In genomic region chr9:137972988-137973470, GRCh38 we compare ENCODE assay signal across 25 cellular contexts.
DNase-seq lines count a peak whose midpoint lies in the region; ATAC-seq and TF ChIP-seq lines count a peak whose summit lies in the region.
"Had no signal": no experiment of that assay in that cellular context is flagged by ENCODE, and none has a peak within 500 bp of the region (broad histone marks: within the 10 kb centered on the region; RNA-seq: fewer than 3 reads in every experiment).

No MANE protein-coding gene starts in this region.

- ATAC-seq in upper lobe of left lung (ENCODE audit: low FRiP score in 2 of 2): no peak
- no peak for ATAC-seq in HG02798 (IDR thresholded peaks at IDR 0.05; ENCODE audit: poor library complexity, unreplicated experiment)
- no peak for ATAC-seq in HG02642 (IDR thresholded peaks at IDR 0.05; ENCODE audit: poor library complexity, unreplicated experiment)
- ATAC-seq: activated CD8-positive, alpha-beta T cell treated with anti-CD3 and anti-CD28 coated beads, Interleukin-2, amount 10 ng/mL, durations not matched to agents 7 days and 5 days; naive thymus-derived CD4-positive, alpha-beta T cell; PC-3 had no signal

- TF ChIP-seq EP300 in upper lobe of left lung (IDR thresholded peaks at IDR 0.05): no peak

- intact Hi-C loops in cardiac septum (cut with DNase I) (no loop called here), left ventricle myocardium inferior (cut with micrococcal nuclease) (no loop called here)

- H3K27me3 ChIP-seq in left ventricle myocardium inferior (ENCODE audit: low read depth): peaks cover 53% of the 10 kb centered on the region
- no peaks in the 10 kb centered on the region for H3K27me3 ChIP-seq in WERI-Rb-1 (ENCODE audit: insufficient read depth, low read depth, severe bottlenecking)
- H3K27me3 ChIP-seq in upper lobe of left lung: no peaks in the 10 kb centered on the region

- H3K4me1 ChIP-seq in left ventricle myocardium inferior (no peaks in the 10 kb centered on the region), upper lobe of left lung (no peaks in the 10 kb centered on the region)

- H3K36me3 Mint-ChIP-seq in nephron progenitor cell (ENCODE audit: low read depth): no peaks in the 10 kb centered on the region
- H3K36me3 Mint-ChIP-seq: activated naive CD8-positive, alpha-beta T cell treated with anti-CD3 and anti-CD28 coated beads, Interleukin-2, amount 10 ng/mL, durations not matched to agents 7 days and 5 days; CD4-positive, alpha-beta memory T cell; naive thymus-derived CD4-positive, alpha-beta T cell had no signal

- H3K9me3 Mint-ChIP-seq in nephron progenitor cell: no peaks in the 10 kb centered on the region
- H3K9me3 Mint-ChIP-seq: activated naive CD8-positive, alpha-beta T cell treated with anti-CD3 and anti-CD28 coated beads, Interleukin-2, amount 10 ng/mL, durations not matched to agents 7 days and 5 days; naive thymus-derived CD4-positive, alpha-beta T cell; stimulated activated naive CD8-positive, alpha-beta T cell treated with anti-CD3 and anti-CD28 coated beads, Interleukin-15, Interleukin-2, amounts not matched to agents 100 ng/mL and 50 ng/mL, for 24 hours had no signal

- peak overlapping the region; percentile 33 for H3K27ac Mint-ChIP-seq in nephron progenitor cell
- H3K27ac Mint-ChIP-seq: activated CD8-positive, alpha-beta T cell treated with anti-CD3 and anti-CD28 coated beads, Interleukin-2, amount 10 ng/mL, durations not matched to agents 7 days and 5 days; activated naive CD8-positive, alpha-beta T cell treated with anti-CD3 and anti-CD28 coated beads, Interleukin-2, amount 10 ng/mL, durations not matched to agents 7 days and 5 days; naive thymus-derived CD4-positive, alpha-beta T cell; stimulated activated naive CD8-positive, alpha-beta T cell treated with anti-CD3 and anti-CD28 coated beads, Interleukin-15, Interleukin-2, amounts not matched to agents 100 ng/mL and 50 ng/mL, for 24 hours had no signal

- H3K27ac ChIP-seq in left ventricle myocardium inferior (replicated peaks) (no peak overlapping the region), WERI-Rb-1 (no peak overlapping the region), upper lobe of left lung (no peak overlapping the region)
- H3K27ac ChIP-seq: KMS-11, thoracic aorta had no signal

- H3K27me3 Mint-ChIP-seq in nephron progenitor cell (ENCODE audit: low read depth, poor library complexity): no peaks in the 10 kb centered on the region
- H3K27me3 Mint-ChIP-seq: activated naive CD8-positive, alpha-beta T cell treated with anti-CD3 and anti-CD28 coated beads, Interleukin-2, amount 10 ng/mL, durations not matched to agents 7 days and 5 days had no signal

- H3K4me1 Mint-ChIP-seq in nephron progenitor cell: peaks cover 33% of the 10 kb centered on the region
- H3K4me1 Mint-ChIP-seq: activated naive CD8-positive, alpha-beta T cell treated with anti-CD3 and anti-CD28 coated beads, Interleukin-2, amount 10 ng/mL, durations not matched to agents 7 days and 5 days; CD4-positive, alpha-beta memory T cell; naive thymus-derived CD4-positive, alpha-beta T cell had no signal

- H3K4me3 Mint-ChIP-seq in nephron progenitor cell: no peak overlapping the region
- H3K4me3 Mint-ChIP-seq: activated CD8-positive, alpha-beta T cell treated with anti-CD3 and anti-CD28 coated beads, Interleukin-2, amount 10 ng/mL, durations not matched to agents 7 days and 5 days; activated naive CD8-positive, alpha-beta T cell treated with anti-CD3 and anti-CD28 coated beads, Interleukin-2, amount 10 ng/mL, durations not matched to agents 7 days and 5 days; CD4-positive, alpha-beta memory T cell; naive thymus-derived CD4-positive, alpha-beta T cell; stimulated activated naive CD8-positive, alpha-beta T cell treated with anti-CD3 and anti-CD28 coated beads, Interleukin-15, Interleukin-2, amounts not matched to agents 100 ng/mL and 50 ng/mL, for 24 hours had no signal

- no peak overlapping the region for H3K4me3 ChIP-seq in left ventricle myocardium inferior
- no peak overlapping the region for H3K4me3 ChIP-seq in WERI-Rb-1 (ENCODE audit: low read depth, low read length)
- H3K4me3 ChIP-seq in upper lobe of left lung: no peak overlapping the region
- H3K4me3 ChIP-seq: thoracic aorta had no signal

- no peak for TF ChIP-seq CTCF in left ventricle myocardium inferior (IDR thresholded peaks at IDR 0.05; ENCODE audit: borderline replicate concordance)
- TF ChIP-seq CTCF in WERI-Rb-1 (IDR thresholded peaks at IDR 0.05; ENCODE audit: low read depth, low read length): no peak
- TF ChIP-seq CTCF in nephron progenitor cell (IDR thresholded peaks at IDR 0.05): no peak
- TF ChIP-seq CTCF in upper lobe of left lung (IDR thresholded peaks at IDR 0.05): no peak

- H3K36me3 ChIP-seq in left ventricle myocardium inferior (no peaks in the 10 kb centered on the region), WERI-Rb-1 (peaks cover 12% of the 10 kb centered on the region), upper lobe of left lung (no peaks in the 10 kb centered on the region)
- H3K36me3 ChIP-seq: thoracic aorta had no signal

- H3K9me3 ChIP-seq in left ventricle myocardium inferior (replicated peaks) (no peaks in the 10 kb centered on the region), WERI-Rb-1 (ENCODE audit: severe bottlenecking) (no peaks in the 10 kb centered on the region), upper lobe of left lung (no peaks in the 10 kb centered on the region)
- H3K9me3 ChIP-seq: thoracic aorta had no signal

- 77% methylated on average over 6 to 13 of the region's 13 CpGs for WGBS in upper lobe of left lung, 2 donors

- DNase-seq in cardiac septum (ENCODE audit: low spot score) (peak; percentile 54), left ventricle myocardium inferior (no peak), WERI-Rb-1 (peak; percentile 4), nephron progenitor cell (no peak), upper lobe of left lung (peak; percentile 6 to 40), NCI-H345 (lab: John Stamatoyannopoulos, UW) (no peak)
- DNase-seq: activated CD8-positive, alpha-beta T cell treated with anti-CD3 and anti-CD28 coated beads, Interleukin-2, amount 10 ng/mL, durations not matched to agents 7 days and 5 days; activated naive CD8-positive, alpha-beta T cell treated with anti-CD3 and anti-CD28 coated beads, Interleukin-2, amount 10 ng/mL, durations not matched to agents 7 days and 5 days; AML-193; CD4-positive, alpha-beta memory T cell; effector CD4-positive, alpha-beta T cell; GOT3; hypothalamus; midbrain; MM.1S; naive thymus-derived CD4-positive, alpha-beta T cell; NCI-H1417; NCI-H2029 treated with DMSO at 0.1 percent for 48 hours; NCI-H526; PC-3 had no signal

- no peak for TF ChIP-seq POLR2A in upper lobe of left lung (IDR thresholded peaks at IDR 0.05)

Comparison
In these comparisons a context has a peak if more than half of its experiments do, and no peak if none do; other contexts are left out.
1. DNase-seq: peak in cardiac septum (single experiment), WERI-Rb-1 (single experiment) and upper lobe of left lung (2 of 2); none in left ventricle myocardium inferior (single experiment), nephron progenitor cell (single experiment) and NCI-H345 (single experiment).